10 cellular contexts compared by ENCODE assay signal in genomic region chr11:12179019-12179418, GRCh38.
A peak's percentile ranks its signal among the peaks of the same experiment; 100 is the strongest.
DNase-seq lines count a peak whose midpoint lies in the region; ATAC-seq, FAIRE-seq and TF ChIP-seq lines count a peak whose summit lies in the region.
"Had no signal": no experiment of that assay in that cellular context is flagged by ENCODE, and none has a peak within 500 bp of the region (broad histone marks: within the 10 kb centered on the region; RNA-seq: fewer than 3 reads in every experiment).

No MANE protein-coding gene starts in this region.

- peak; percentile 95 for ATAC-seq in mucosa of descending colon

- intact Hi-C loops in mucosa of descending colon (cut with DNase I, micrococcal nuclease) = no loop called here
- intact Hi-C loops in ovary (cut with DNase I) = no loop called here
- intact Hi-C loops in kidney (cut with DNase I) = no loop called here

- H4K20me1 ChIP-seq in KMS-11 (ENCODE audit: insufficient read depth) = no peaks in the 10 kb centered on the region

- no peak for FAIRE-seq in kidney (lab: Jason Lieb, UNC)

- TF ChIP-seq EP300 in ovary (IDR thresholded peaks at IDR 0.05) = no peak

- H3K9me3 ChIP-seq in mucosa of descending colon (no peaks in the 10 kb centered on the region), ovary (no peaks in the 10 kb centered on the region), kidney (ENCODE audit: control insufficient read depth in 1 of 2, low read length in 2 of 2) (no peaks in the 10 kb centered on the region)

- peak overlapping the region; percentile 21 to 84 (median 45) for H3K27ac Mint-ChIP-seq in brain

- 84 to 92% (median 92%) methylated on average over 5 of the region's 5 CpGs for WGBS in ovary, 3 donors

- TF ChIP-seq CTCF in KMS-11 (conservative IDR thresholded peaks at IDR 0.05; ENCODE audit: low read depth, low read length) (no peak), brain (conservative IDR thresholded peaks at IDR 0.05) (no peak), mucosa of descending colon (IDR thresholded peaks at IDR 0.05) (no peak), ovary (IDR thresholded peaks at IDR 0.05) (no peak), kidney (IDR thresholded peaks at IDR 0.05; ENCODE audit: borderline replicate concordance, extremely low read depth, insufficient read depth) (no peak)

- peak overlapping the region; percentile 37 for H3K4me2 ChIP-seq in KMS-11

- no peaks in the 10 kb centered on the region for H3K9me3 Mint-ChIP-seq in brain

- peaks cover 39% of the 10 kb centered on the region for H3K4me1 Mint-ChIP-seq in brain

- H3K36me3 Mint-ChIP-seq in brain = no peaks in the 10 kb centered on the region

- H3K36me3 ChIP-seq in KMS-11 (ENCODE audit: insufficient read depth) (no peaks in the 10 kb centered on the region), mucosa of descending colon (ENCODE audit: low read depth) (no peaks in the 10 kb centered on the region), ovary (no peaks in the 10 kb centered on the region), kidney (ENCODE audit: control insufficient read depth in 1 of 2, insufficient read depth in 2 of 2, low read length in 2 of 2) (no peaks in the 10 kb centered on the region)

- H3K27ac ChIP-seq in KMS-11 (peak overlapping the region; percentile 36; the same call in 1 of the 2 replicates), ovary (no peak overlapping the region), kidney (ENCODE audit: low read depth in 2 of 2, low read length in 2 of 2) (no peak overlapping the region)

- in situ Hi-C loops in ACHN (cut with HindIII; ENCODE audit: low pct_ligation_motif_present, low pct_unique_long_range_greater_than_20kb, low sequenced_read_pairs) = no loop called here

- H3K79me2 ChIP-seq in KMS-11 (ENCODE audit: insufficient read depth, low read depth) = no peaks in the 10 kb centered on the region

- DNase-seq in ACHN = peak; percentile 67
- DNase-seq in mucosa of descending colon = peak; percentile 71 to 75 (median 74)
- DNase-seq in ovary = no peak
- DNase-seq in RKO (ENCODE audit: low spot score) = no peak
- no peak for DNase-seq in kidney
- no peak for DNase-seq in COLO668 (lab: John Stamatoyannopoulos, UW; ENCODE audit: unreplicated experiment)
- DNase-seq: NCI-H2081, retina had no signal

- H3K4me3 Mint-ChIP-seq in brain = no peak overlapping the region

- H3K27me3 Mint-ChIP-seq in brain = no peaks in the 10 kb centered on the region

- TF ChIP-seq POLR2A in ovary (IDR thresholded peaks at IDR 0.05) = no peak

- no peak overlapping the region for H3K4me3 ChIP-seq in KMS-11 (IDR thresholded peaks at IDR 0.05; ENCODE audit: insufficient read depth, low read depth, low read length)
- no peak overlapping the region for H3K4me3 ChIP-seq in mucosa of descending colon
- no peak overlapping the region for H3K4me3 ChIP-seq in ovary
- H3K4me3 ChIP-seq in kidney (ENCODE audit: low read length in 2 of 2) = no peak overlapping the region

- H3K4me1 ChIP-seq in KMS-11 (ENCODE audit: low read depth, poor library complexity, severe bottlenecking) = peaks cover 65% of the 10 kb centered on the region
- H3K4me1 ChIP-seq in mucosa of descending colon (ENCODE audit: low read depth) = peaks cover 13% of the 10 kb centered on the region
- peaks cover 5% of the 10 kb centered on the region for H3K4me1 ChIP-seq in ovary (ENCODE audit: insufficient read depth)
- peaks cover 0 to 2% of the 10 kb centered on the region in 2 donors for H3K4me1 ChIP-seq in kidney (ENCODE audit: control insufficient read depth in 1 of 2, insufficient read depth in 1 of 2, low read depth in 1 of 2, low read length in 2 of 2)

- H3K27me3 ChIP-seq in KMS-11 (ENCODE audit: insufficient read depth, low read depth) = no peaks in the 10 kb centered on the region
- no peaks in the 10 kb centered on the region for H3K27me3 ChIP-seq in ovary

- H2AFZ ChIP-seq in KMS-11 (ENCODE audit: low read depth) = peak overlapping the region; percentile 58; the same call in 1 of the 2 replicates

- peak overlapping the region; percentile 24; the same call in 1 of the 2 replicates for H3K9ac ChIP-seq in KMS-11
- H3K9ac ChIP-seq in kidney (ENCODE audit: low read length in 2 of 2) = no peak overlapping the region

Comparison
In these comparisons a context has a peak if more than half of its experiments do, and no peak if none do; other contexts are left out.
1. DNase-seq: peak in ACHN (single experiment) and mucosa of descending colon (3 of 3); none in ovary (0 of 5), RKO (single experiment), kidney (single experiment) and COLO668 (single experiment).